1 cellular context compared by ENCODE assay signal in genomic region chr12:63826002-63826585, GRCh38.
TF ChIP-seq lines count a peak whose summit lies in the region.

No MANE protein-coding gene starts in this region.

TF ChIP-seq in endothelial cell of umbilical vein, 7 proteins besides CTCF, POLR2A, EP300 and RAD21:
- TF ChIP-seq JUN (IDR thresholded peaks at IDR 0.05; ENCODE audit: borderline replicate concordance, insufficient read depth, insufficient read length, low read depth) (no peak), EZH2 (IDR thresholded peaks at IDR 0.05; ENCODE audit: borderline replicate concordance, low read depth, low read length, severe bottlenecking) (no peak), FOS (IDR thresholded peaks at IDR 0.05; ENCODE audit: borderline replicate concordance, insufficient read depth, low read length) (no peak), GATA2 (IDR thresholded peaks at IDR 0.05; ENCODE audit: insufficient read depth, insufficient read length, low read depth, low read length) (no peak), POLR2AphosphoS5 (IDR thresholded peaks at IDR 0.05; ENCODE audit: insufficient read depth, low read depth, low read length) (no peak), MAX (IDR thresholded peaks at IDR 0.05; ENCODE audit: insufficient read depth, insufficient read length) (no peak), MYC (IDR thresholded peaks at IDR 0.05; ENCODE audit: low read depth, low read length) (no peak)
